23 cellular contexts compared by ENCODE assay signal in genomic region chr11:46999217-46999616, GRCh38.
"Had no signal": no experiment of that assay in that cellular context is flagged by ENCODE, and none has a peak within 500 bp of the region (broad histone marks: within the 10 kb centered on the region; RNA-seq: fewer than 3 reads in every experiment).

No MANE protein-coding gene starts in this region.

- H3K27me3 ChIP-seq: esophagus squamous epithelium, heart right ventricle, left lung, neural progenitor cell, right lobe of liver, transverse colon, upper lobe of right lung, uterus had no signal

- DNase-seq: effector memory CD8-positive, alpha-beta T cell; erythroblast; esophagus squamous epithelium; foreskin melanocyte; glutamatergic neuron; heart right ventricle; hippocampal formation; left cardiac atrium; left lung; mesenchymal stem cell; mucosa of descending colon; naive B cell; right lobe of liver; small intestine; stimulated activated CD4-positive, alpha-beta T cell treated with anti-CD3 and anti-CD28 coated beads, Interleukin-15, amount 100 ng/mL, for 24 hours; stimulated activated CD4-positive, alpha-beta T cell treated with anti-CD3 and anti-CD28 coated beads, Interleukin-2, amount 100 ng/mL, for 48 hours; stimulated activated naive B cell treated with anti-CD40 and anti-IgM and Interleukin-4, amounts not matched to agents 10 μg/mL and 1 μg/mL and 100 μg/mL, for 72 hours; transverse colon; upper lobe of right lung; uterus had no signal

- H3K79me2 ChIP-seq: parathyroid adenoma had no signal

- H3K9me3 ChIP-seq: esophagus squamous epithelium, heart right ventricle, left lung, mucosa of descending colon, right lobe of liver, thoracic aorta, transverse colon, upper lobe of right lung, uterus had no signal

- ATAC-seq: effector memory CD8-positive, alpha-beta T cell; heart right ventricle; left cardiac atrium; left lung; mucosa of descending colon; right lobe of liver; stimulated activated naive B cell treated with anti-CD40 and anti-IgM and Interleukin-4, amounts not matched to agents 10 μg/mL and 1 μg/mL and 100 μg/mL, for 72 hours; upper lobe of right lung had no signal

- H2AFZ ChIP-seq: neural progenitor cell, parathyroid adenoma had no signal

- H3K4me2 ChIP-seq: neural progenitor cell had no signal

- H3K36me3 ChIP-seq: left lung, neural progenitor cell, right lobe of liver, thoracic aorta, transverse colon, upper lobe of right lung, uterus had no signal

- H3K27ac ChIP-seq: esophagus squamous epithelium, heart right ventricle, left lung, neural progenitor cell, parathyroid adenoma, right lobe of liver, thoracic aorta, transverse colon, upper lobe of right lung, uterus had no signal

- H3K9ac ChIP-seq: neural progenitor cell, parathyroid adenoma had no signal

- H3K4me3 ChIP-seq: esophagus squamous epithelium, heart right ventricle, left lung, mucosa of descending colon, neural progenitor cell, right lobe of liver, thoracic aorta, transverse colon, upper lobe of right lung, uterus had no signal
